14 cellular contexts compared by ENCODE assay signal in the genomic region with DNA sequence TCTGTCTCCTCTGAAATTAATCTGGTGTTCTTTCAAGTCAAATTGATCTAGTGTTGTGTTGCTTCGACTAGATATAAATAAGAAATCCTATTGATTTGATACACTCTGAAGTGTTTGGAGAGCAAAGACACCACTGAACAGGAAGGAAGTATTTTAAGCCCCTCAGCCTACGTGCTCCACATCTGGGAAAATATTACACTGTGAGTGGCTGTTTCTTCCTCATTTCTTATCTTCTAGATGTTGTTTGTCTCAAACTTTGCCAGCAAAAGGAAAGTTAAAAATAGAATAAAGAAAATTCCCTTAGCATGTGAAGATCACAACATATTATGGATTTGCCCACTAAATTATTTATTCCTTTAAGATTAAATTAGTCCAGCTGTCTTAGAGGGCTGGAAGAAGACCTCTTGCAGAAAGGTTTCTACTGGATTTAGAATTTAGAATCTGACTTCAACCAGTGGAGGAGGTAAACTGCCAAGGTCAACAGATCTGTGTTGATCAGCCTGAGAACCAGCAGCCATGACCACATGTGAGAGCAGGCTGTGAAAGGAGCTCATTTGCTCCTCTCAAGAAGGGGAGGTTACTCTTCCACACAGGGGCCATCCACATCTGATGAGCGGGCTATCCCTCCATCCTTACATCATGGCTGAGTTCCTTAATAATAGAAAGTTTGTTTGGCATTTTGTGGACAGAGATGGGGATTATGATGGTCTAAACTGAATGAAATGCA. TPM values are rescaled to one million over a fixed set of nuclear protein-coding genes. Genes with fewer than 3 reads are reported as not detected.
DNase-seq lines count a peak whose midpoint lies in the region; ATAC-seq and TF ChIP-seq lines count a peak whose summit lies in the region.
"Had no signal": no experiment of that assay in that cellular context is flagged by ENCODE, and none has a peak within 500 bp of the region (broad histone marks: within the 10 kb centered on the region; RNA-seq: fewer than 3 reads in every experiment).

No MANE protein-coding gene starts in this region.

- H3K27ac Mint-ChIP-seq in central memory CD8-positive, alpha-beta T cell (ENCODE audit: low read depth) = peak overlapping the region; percentile 1

- no peaks in the 10 kb centered on the region for H3K27me3 Mint-ChIP-seq in central memory CD8-positive, alpha-beta T cell

- H3K36me3 ChIP-seq in heart right ventricle (no peaks in the 10 kb centered on the region), aorta (ENCODE audit: control insufficient read depth in 1 of 2, insufficient read depth in 2 of 2, low read length in 1 of 2) (no peaks in the 10 kb centered on the region), Karpas-422 (ENCODE audit: insufficient read depth, low read length) (no peaks in the 10 kb centered on the region)
- H3K36me3 ChIP-seq: HAP-1, upper lobe of left lung had no signal

- ATAC-seq in heart right ventricle (peak in 6 of 8 donors; percentile 38 to 63 (median 52)), Right ventricle myocardium inferior (no peak), aorta (ENCODE audit: low FRiP score) (peak; percentile 71)
- ATAC-seq in central memory CD8-positive, alpha-beta T cell (replicated peaks; ENCODE audit: extremely low read depth, poor library complexity, severe bottlenecking) = no peak

- no peaks in the 10 kb centered on the region for H3K79me2 ChIP-seq in Karpas-422 (ENCODE audit: low read length)

- H3K9me3 ChIP-seq in heart right ventricle (no peaks in the 10 kb centered on the region), aorta (ENCODE audit: control insufficient read depth, low read length) (no peaks in the 10 kb centered on the region), Karpas-422 (ENCODE audit: low read length) (no peaks in the 10 kb centered on the region)
- H3K9me3 ChIP-seq: HAP-1, upper lobe of left lung had no signal

- H3K36me3 Mint-ChIP-seq in central memory CD8-positive, alpha-beta T cell (ENCODE audit: insufficient read depth) = no peaks in the 10 kb centered on the region

- peak overlapping the region in 7 of 10 donors; percentile 28 to 66 (median 46) for H3K27ac ChIP-seq in heart right ventricle
- no peak overlapping the region for H3K27ac ChIP-seq in aorta (ENCODE audit: low read depth in 1 of 2, low read length in 2 of 2)
- H3K27ac ChIP-seq in Karpas-422 (ENCODE audit: low read length) = no peak overlapping the region
- H3K27ac ChIP-seq: upper lobe of left lung had no signal

- H3K9me2 ChIP-seq in Karpas-422 (replicated peaks; ENCODE audit: insufficient read depth, low read length) = no peaks in the 10 kb centered on the region

- H3K4me1 ChIP-seq in heart right ventricle (peaks cover 0 to 54% (median 29%) of the 10 kb centered on the region in 9 donors), aorta (ENCODE audit: control insufficient read depth in 1 of 2, insufficient read depth in 2 of 2, low read length in 2 of 2) (peaks cover 0 to 11% of the 10 kb centered on the region in 2 donors), Karpas-422 (ENCODE audit: low read length) (no peaks in the 10 kb centered on the region; the same call in 1 of the 2 replicates)

- no peaks in the 10 kb centered on the region for H3K9me3 Mint-ChIP-seq in central memory CD8-positive, alpha-beta T cell

- H3K4me3 ChIP-seq in heart right ventricle (no peak overlapping the region), aorta (ENCODE audit: low read length in 2 of 2) (no peak overlapping the region), Karpas-422 (ENCODE audit: low read length) (no peak overlapping the region)
- H3K4me3 ChIP-seq: HAP-1, upper lobe of left lung had no signal

- H3K9ac ChIP-seq in Karpas-422 (ENCODE audit: low read length) = no peak overlapping the region

- H3K4me3 Mint-ChIP-seq in central memory CD8-positive, alpha-beta T cell = no peak overlapping the region

- no peaks in the 10 kb centered on the region for H3K4me1 Mint-ChIP-seq in central memory CD8-positive, alpha-beta T cell

- intact Hi-C loops in heart right ventricle (cut with DNase I) (no loop called here), Right ventricle myocardium inferior (cut with DNase I) (no loop called here), aorta (cut with DNase I) (no loop called here)

- H3K27me3 ChIP-seq in heart right ventricle (no peaks in the 10 kb centered on the region), aorta (ENCODE audit: control insufficient read depth in 1 of 2, insufficient read depth in 2 of 2, low read length in 1 of 2) (no peaks in the 10 kb centered on the region), Karpas-422 (ENCODE audit: low read length) (no peaks in the 10 kb centered on the region)
- H3K27me3 ChIP-seq: upper lobe of left lung had no signal

- peak in 1 of 2 donors; percentile 29 for DNase-seq in heart right ventricle
- no peak for DNase-seq in Right ventricle myocardium inferior (ENCODE audit: missing footprints)
- peak; percentile 57 for DNase-seq in OCI-M2 (lab: John Stamatoyannopoulos, UW; ENCODE audit: unreplicated experiment)
- no peak for DNase-seq in central memory CD8-positive, alpha-beta T cell (ENCODE audit: low spot score in 2 of 2)
- no peak for DNase-seq in aorta
- DNase-seq in DMS79 treated with DMSO at 0.1 percent for 48 hours (lab: John Stamatoyannopoulos, UW) = no peak
- DNase-seq in NCI-H1930 (lab: John Stamatoyannopoulos, UW) = no peak
- DNase-seq in Karpas-422 = no peak
- DNase-seq: activated CD4-positive, alpha-beta T cell treated with anti-CD3 and anti-CD28 coated beads for 1 hour; effector CD4-positive, alpha-beta T cell; NCI-H2227 treated with DMSO at 0.1 percent for 48 hours; retina; upper lobe of left lung had no signal

- no peak overlapping the region for H2AFZ ChIP-seq in Karpas-422 (ENCODE audit: low read length)

- H4K20me1 ChIP-seq in Karpas-422 (ENCODE audit: insufficient read depth, low read depth, low read length) = no peaks in the 10 kb centered on the region

- WGBS in heart right ventricle, 2 donors = 46 to 67% methylated on average over 3 of the region's 3 CpGs
- 37 to 49% methylated on average over 3 of the region's 3 CpGs for WGBS in aorta, 2 donors

- no peak for TF ChIP-seq CTCF in heart right ventricle (IDR thresholded peaks at IDR 0.05)

- no peak overlapping the region for H3K4me2 ChIP-seq in Karpas-422 (ENCODE audit: low read depth, low read length, poor library complexity, severe bottlenecking)

RNA-seq across cellular contexts. Expression of gene ACKR4, which starts 46.3 kb away (rescaled TPM):
- total RNA-seq in heart right ventricle (1 to 10 TPM in 8 of 10 donors, under 1 TPM in 2; 0.47 to 3.4 (median 2.0) TPM), Right ventricle myocardium inferior (2.8 TPM), aorta (10 to 100 TPM; 15.5 to 18.3 TPM)
- polyA plus RNA-seq in heart right ventricle (1 to 10 TPM in 1 of 2 donors, under 1 TPM in 1; 0.78 to 3.6 TPM), aorta (10 to 100 TPM; 12.9 to 24.3 TPM)
- total RNA-seq in Karpas-422 (2014; rRNA removed; shearing (Covaris generic); ENCODE audit: low replicate concordance) = 7.4 and 8.4 TPM in 2 replicates

Comparison
In these comparisons a context has a peak if more than half of its experiments do, and no peak if none do; other contexts are left out.
1. ATAC-seq: peak in heart right ventricle (6 of 8) and aorta (single experiment); none in Right ventricle myocardium inferior (single experiment) and central memory CD8-positive, alpha-beta T cell (single experiment).
2. H3K27ac ChIP-seq: peak in heart right ventricle (7 of 10); none in aorta (0 of 2) and Karpas-422 (single experiment).